Comparison of ENCODE assay signal across 1 cellular context in the genomic region with DNA sequence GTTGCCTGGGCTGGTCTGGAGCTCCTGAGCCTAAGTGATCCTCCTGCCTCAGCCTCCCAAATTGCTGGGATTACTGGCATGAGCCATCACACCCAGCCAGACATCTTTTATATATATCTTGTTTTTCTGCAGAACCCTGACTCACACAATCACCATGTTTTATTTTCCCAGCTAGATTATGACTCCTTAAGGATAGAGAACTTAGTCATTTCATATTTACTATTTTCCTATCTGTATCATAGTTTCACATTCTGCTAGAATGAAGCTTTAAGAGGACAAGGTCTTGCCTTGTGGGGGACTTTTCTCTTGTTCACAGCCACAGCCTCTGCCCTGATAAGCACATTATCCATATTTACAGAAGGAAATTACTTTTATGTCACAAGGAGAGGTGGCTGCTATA.
TF ChIP-seq lines count a peak whose summit lies in the region.

No MANE protein-coding gene starts in this region.

TF ChIP-seq in GM23338, 12 proteins besides CTCF, POLR2A, EP300 and RAD21:
- TF ChIP-seq ZNF114 (CRISPR knock-in tag; IDR thresholded peaks at IDR 0.05) = no peak
- TF ChIP-seq, protein P1, sequence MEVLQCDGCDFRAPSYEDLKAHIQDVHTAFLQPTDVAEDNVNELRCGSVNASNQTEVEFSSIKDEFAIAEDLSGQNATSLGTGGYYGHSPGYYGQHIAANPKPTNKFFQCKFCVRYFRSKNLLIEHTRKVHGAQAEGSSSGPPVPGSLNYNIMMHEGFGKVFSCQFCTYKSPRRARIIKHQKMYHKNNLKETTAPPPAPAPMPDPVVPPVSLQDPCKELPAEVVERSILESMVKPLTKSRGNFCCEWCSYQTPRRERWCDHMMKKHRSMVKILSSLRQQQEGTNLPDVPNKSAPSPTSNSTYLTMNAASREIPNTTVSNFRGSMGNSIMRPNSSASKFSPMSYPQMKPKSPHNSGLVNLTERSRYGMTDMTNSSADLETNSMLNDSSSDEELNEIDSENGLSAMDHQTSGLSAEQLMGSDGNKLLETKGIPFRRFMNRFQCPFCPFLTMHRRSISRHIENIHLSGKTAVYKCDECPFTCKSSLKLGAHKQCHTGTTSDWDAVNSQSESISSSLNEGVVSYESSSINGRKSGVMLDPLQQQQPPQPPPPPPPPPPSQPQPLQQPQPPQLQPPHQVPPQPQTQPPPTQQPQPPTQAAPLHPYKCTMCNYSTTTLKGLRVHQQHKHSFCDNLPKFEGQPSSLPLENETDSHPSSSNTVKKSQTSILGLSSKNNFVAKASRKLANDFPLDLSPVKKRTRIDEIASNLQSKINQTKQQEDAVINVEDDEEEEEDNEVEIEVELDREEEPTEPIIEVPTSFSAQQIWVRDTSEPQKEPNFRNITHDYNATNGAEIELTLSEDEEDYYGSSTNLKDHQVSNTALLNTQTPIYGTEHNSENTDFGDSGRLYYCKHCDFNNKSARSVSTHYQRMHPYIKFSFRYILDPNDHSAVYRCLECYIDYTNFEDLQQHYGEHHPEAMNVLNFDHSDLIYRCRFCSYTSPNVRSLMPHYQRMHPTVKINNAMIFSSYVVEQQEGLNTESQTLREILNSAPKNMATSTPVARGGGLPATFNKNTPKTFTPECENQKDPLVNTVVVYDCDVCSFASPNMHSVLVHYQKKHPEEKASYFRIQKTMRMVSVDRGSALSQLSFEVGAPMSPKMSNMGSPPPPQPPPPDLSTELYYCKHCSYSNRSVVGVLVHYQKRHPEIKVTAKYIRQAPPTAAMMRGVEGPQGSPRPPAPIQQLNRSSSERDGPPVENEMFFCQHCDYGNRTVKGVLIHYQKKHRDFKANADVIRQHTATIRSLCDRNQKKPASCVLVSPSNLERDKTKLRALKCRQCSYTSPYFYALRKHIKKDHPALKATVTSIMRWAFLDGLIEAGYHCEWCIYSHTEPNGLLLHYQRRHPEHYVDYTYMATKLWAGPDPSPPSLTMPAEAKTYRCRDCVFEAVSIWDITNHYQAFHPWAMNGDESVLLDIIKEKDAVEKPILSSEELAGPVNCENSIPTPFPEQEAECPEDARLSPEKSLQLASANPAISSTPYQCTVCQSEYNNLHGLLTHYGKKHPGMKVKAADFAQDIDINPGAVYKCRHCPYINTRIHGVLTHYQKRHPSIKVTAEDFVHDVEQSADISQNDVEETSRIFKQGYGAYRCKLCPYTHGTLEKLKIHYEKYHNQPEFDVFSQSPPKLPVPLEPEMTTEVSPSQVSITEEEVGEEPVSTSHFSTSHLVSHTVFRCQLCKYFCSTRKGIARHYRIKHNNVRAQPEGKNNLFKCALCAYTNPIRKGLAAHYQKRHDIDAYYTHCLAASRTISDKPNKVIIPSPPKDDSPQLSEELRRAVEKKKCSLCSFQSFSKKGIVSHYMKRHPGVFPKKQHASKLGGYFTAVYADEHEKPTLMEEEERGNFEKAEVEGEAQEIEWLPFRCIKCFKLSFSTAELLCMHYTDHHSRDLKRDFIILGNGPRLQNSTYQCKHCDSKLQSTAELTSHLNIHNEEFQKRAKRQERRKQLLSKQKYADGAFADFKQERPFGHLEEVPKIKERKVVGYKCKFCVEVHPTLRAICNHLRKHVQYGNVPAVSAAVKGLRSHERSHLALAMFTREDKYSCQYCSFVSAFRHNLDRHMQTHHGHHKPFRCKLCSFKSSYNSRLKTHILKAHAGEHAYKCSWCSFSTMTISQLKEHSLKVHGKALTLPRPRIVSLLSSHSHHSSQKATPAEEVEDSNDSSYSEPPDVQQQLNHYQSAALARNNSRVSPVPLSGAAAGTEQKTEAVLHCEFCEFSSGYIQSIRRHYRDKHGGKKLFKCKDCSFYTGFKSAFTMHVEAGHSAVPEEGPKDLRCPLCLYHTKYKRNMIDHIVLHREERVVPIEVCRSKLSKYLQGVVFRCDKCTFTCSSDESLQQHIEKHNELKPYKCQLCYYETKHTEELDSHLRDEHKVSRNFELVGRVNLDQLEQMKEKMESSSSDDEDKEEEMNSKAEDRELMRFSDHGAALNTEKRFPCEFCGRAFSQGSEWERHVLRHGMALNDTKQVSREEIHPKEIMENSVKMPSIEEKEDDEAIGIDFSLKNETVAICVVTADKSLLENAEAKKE (CRISPR knock-in tag; IDR thresholded peaks at IDR 0.05) = no peak
- TF ChIP-seq JUNB (IDR thresholded peaks at IDR 0.05; ENCODE audit: unreplicated experiment) = no peak
- TF ChIP-seq ZNF331 (CRISPR knock-in tag; IDR thresholded peaks at IDR 0.05; ENCODE audit: low read depth) = no peak
- no peak for TF ChIP-seq STAT1 (IDR thresholded peaks at IDR 0.05; ENCODE audit: unreplicated experiment)
- no peak for TF ChIP-seq POLR2AphosphoS5 (IDR thresholded peaks at IDR 0.05; ENCODE audit: low read depth)
- TF ChIP-seq, protein P2, sequence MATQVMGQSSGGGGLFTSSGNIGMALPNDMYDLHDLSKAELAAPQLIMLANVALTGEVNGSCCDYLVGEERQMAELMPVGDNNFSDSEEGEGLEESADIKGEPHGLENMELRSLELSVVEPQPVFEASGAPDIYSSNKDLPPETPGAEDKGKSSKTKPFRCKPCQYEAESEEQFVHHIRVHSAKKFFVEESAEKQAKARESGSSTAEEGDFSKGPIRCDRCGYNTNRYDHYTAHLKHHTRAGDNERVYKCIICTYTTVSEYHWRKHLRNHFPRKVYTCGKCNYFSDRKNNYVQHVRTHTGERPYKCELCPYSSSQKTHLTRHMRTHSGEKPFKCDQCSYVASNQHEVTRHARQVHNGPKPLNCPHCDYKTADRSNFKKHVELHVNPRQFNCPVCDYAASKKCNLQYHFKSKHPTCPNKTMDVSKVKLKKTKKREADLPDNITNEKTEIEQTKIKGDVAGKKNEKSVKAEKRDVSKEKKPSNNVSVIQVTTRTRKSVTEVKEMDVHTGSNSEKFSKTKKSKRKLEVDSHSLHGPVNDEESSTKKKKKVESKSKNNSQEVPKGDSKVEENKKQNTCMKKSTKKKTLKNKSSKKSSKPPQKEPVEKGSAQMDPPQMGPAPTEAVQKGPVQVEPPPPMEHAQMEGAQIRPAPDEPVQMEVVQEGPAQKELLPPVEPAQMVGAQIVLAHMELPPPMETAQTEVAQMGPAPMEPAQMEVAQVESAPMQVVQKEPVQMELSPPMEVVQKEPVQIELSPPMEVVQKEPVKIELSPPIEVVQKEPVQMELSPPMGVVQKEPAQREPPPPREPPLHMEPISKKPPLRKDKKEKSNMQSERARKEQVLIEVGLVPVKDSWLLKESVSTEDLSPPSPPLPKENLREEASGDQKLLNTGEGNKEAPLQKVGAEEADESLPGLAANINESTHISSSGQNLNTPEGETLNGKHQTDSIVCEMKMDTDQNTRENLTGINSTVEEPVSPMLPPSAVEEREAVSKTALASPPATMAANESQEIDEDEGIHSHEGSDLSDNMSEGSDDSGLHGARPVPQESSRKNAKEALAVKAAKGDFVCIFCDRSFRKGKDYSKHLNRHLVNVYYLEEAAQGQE (IDR thresholded peaks at IDR 0.05; ENCODE audit: unreplicated experiment) = no peak
- no peak for TF ChIP-seq EZH2phosphoT487 (IDR thresholded peaks at IDR 0.05; ENCODE audit: unreplicated experiment)
- no peak for TF ChIP-seq EZH2 (IDR thresholded peaks at IDR 0.05; ENCODE audit: low read depth, unreplicated experiment)
- TF ChIP-seq, protein P3, sequence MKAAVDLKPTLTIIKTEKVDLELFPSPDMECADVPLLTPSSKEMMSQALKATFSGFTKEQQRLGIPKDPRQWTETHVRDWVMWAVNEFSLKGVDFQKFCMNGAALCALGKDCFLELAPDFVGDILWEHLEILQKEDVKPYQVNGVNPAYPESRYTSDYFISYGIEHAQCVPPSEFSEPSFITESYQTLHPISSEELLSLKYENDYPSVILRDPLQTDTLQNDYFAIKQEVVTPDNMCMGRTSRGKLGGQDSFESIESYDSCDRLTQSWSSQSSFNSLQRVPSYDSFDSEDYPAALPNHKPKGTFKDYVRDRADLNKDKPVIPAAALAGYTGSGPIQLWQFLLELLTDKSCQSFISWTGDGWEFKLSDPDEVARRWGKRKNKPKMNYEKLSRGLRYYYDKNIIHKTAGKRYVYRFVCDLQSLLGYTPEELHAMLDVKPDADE (IDR thresholded peaks at IDR 0.05) = no peak
- no peak for TF ChIP-seq NANOG (IDR thresholded peaks at IDR 0.05; ENCODE audit: borderline replicate concordance)
- no peak for TF ChIP-seq CREB1 (CRISPR knock-in tag; IDR thresholded peaks at IDR 0.05; ENCODE audit: low read depth)
